8 cellular contexts compared by ENCODE assay signal in genomic region chr13:51583875-51584730, GRCh38. TPM values are rescaled to one million over a fixed set of nuclear protein-coding genes. Genes with fewer than 3 reads are reported as not detected.
DNase-seq lines count a peak whose midpoint lies in the region; ATAC-seq and TF ChIP-seq lines count a peak whose summit lies in the region.

Gene WDFY2 (plus strand): TSS chr13:51584462. CDS start chr13:51584688, 226 bp downstream.

- no peak for TF ChIP-seq CTCF in OCI-LY1 (IDR thresholded peaks at IDR 0.05; ENCODE audit: low read length)
- peak; percentile 35 for TF ChIP-seq CTCF in endothelial cell (IDR thresholded peaks at IDR 0.05; ENCODE audit: unreplicated experiment)
- TF ChIP-seq CTCF in mesothelial cell of epicardium (IDR thresholded peaks at IDR 0.05; ENCODE audit: unreplicated experiment): no peak

- H3K4me2 ChIP-seq in OCI-LY1 (ENCODE audit: low read length): peak within 1 kb of the TSS; percentile 74

- H3K36me3 ChIP-seq in HUES64 (ENCODE audit: insufficient read depth, low read length) (no peaks in the 10 kb centered on the region), OCI-LY1 (ENCODE audit: insufficient read depth, low read length) (no peaks in the 10 kb centered on the region; the same call in 1 of the 2 replicates)

- ATAC-seq in GM21447 (IDR thresholded peaks at IDR 0.05; ENCODE audit: unreplicated experiment): peak; percentile 79

- H3K27ac Mint-ChIP-seq in endothelial cell (ENCODE audit: unreplicated experiment) (peak within 1 kb of the TSS; percentile 89), mesothelial cell of epicardium (peak within 1 kb of the TSS; percentile 92)

- H3F3A ChIP-seq in OCI-LY1 (ENCODE audit: insufficient read depth, low read length): no peaks in the 10 kb centered on the region

- DNase-seq in D341Med (ENCODE audit: low spot score): peak; percentile 96
- peak; percentile 99 for DNase-seq in activated CD8-positive, alpha-beta memory T cell treated with anti-CD3 and anti-CD28 coated beads, Interleukin-2, amount 50 U/mL, for 48 hours
- peak; percentile 99 for DNase-seq in endothelial cell (ENCODE audit: low spot score)
- peak; percentile 100 for DNase-seq in mesothelial cell of epicardium (ENCODE audit: low spot score in 2 of 2, unreplicated experiment in 2 of 2)
- peak; percentile 98 to 99 for DNase-seq in stimulated activated CD8-positive, alpha-beta memory T cell treated with anti-CD3 and anti-CD28 coated beads, Interleukin-15, amount 100 ng/mL, for 48 hours (ENCODE audit: low read depth in 2 of 2)

- H3K4me3 Mint-ChIP-seq in endothelial cell (ENCODE audit: unreplicated experiment): peak within 1 kb of the TSS; percentile 97
- peak within 1 kb of the TSS; percentile 84 for H3K4me3 Mint-ChIP-seq in mesothelial cell of epicardium

- H3K79me2 ChIP-seq in OCI-LY1 (ENCODE audit: insufficient read depth, low read length): no peaks in the 10 kb centered on the region

- peaks cover 9% of the 10 kb centered on the region for H3K36me3 Mint-ChIP-seq in endothelial cell (ENCODE audit: low read depth, unreplicated experiment)
- H3K36me3 Mint-ChIP-seq in mesothelial cell of epicardium: no peaks in the 10 kb centered on the region

- H3K27me3 ChIP-seq in HUES64 (ENCODE audit: insufficient read depth, low read length) (no peaks in the 10 kb centered on the region), OCI-LY1 (ENCODE audit: insufficient read depth, low read length) (no peaks in the 10 kb centered on the region; the same call in 1 of the 2 replicates)

- 0 out of 2 replicates have a peak within 1 kb of the TSS, but pooled peaks have one; percentile 66 for H2AFZ ChIP-seq in OCI-LY1 (ENCODE audit: low read length)

- H4K20me1 ChIP-seq in OCI-LY1 (ENCODE audit: insufficient read depth, low read length): no peaks in the 10 kb centered on the region

- H3K27me3 Mint-ChIP-seq in endothelial cell (ENCODE audit: unreplicated experiment) (peaks cover 16% of the 10 kb centered on the region), mesothelial cell of epicardium (ENCODE audit: low read depth) (peaks cover 10% of the 10 kb centered on the region)

- no peaks in the 10 kb centered on the region for H3K9me3 Mint-ChIP-seq in endothelial cell (ENCODE audit: unreplicated experiment)
- H3K9me3 Mint-ChIP-seq in mesothelial cell of epicardium: peaks cover under 1% of the 10 kb centered on the region

- peak within 1 kb of the TSS; percentile 96 for H3K27ac ChIP-seq in HUES64 (ENCODE audit: low read depth, low read length)
- H3K27ac ChIP-seq in OCI-LY1 (ENCODE audit: low read depth, low read length, poor library complexity, severe bottlenecking): peak within 1 kb of the TSS; percentile 54

- WGBS in HUES64: under 1% methylated on average over 81 of the region's 81 CpGs

- H3K9me2 ChIP-seq in OCI-LY1 (ENCODE audit: low read depth, low read length): no peaks in the 10 kb centered on the region

- H3K9me3 ChIP-seq in HUES64 (ENCODE audit: insufficient read depth, low read depth, low read length) (no peaks in the 10 kb centered on the region), OCI-LY1 (ENCODE audit: low read length) (no peaks in the 10 kb centered on the region)

- H3K4me1 ChIP-seq in HUES64 (ENCODE audit: insufficient read depth, low read length) (peaks cover 39% of the 10 kb centered on the region), OCI-LY1 (ENCODE audit: insufficient read depth, low read length, severe bottlenecking) (peaks cover 17% of the 10 kb centered on the region)

- H3K9ac ChIP-seq in HUES64 (ENCODE audit: low read depth, low read length) (peak within 1 kb of the TSS; percentile 84), OCI-LY1 (ENCODE audit: low read length) (peak within 1 kb of the TSS; percentile 71)

- peaks cover 37% of the 10 kb centered on the region for H3K4me1 Mint-ChIP-seq in endothelial cell (ENCODE audit: unreplicated experiment)
- H3K4me1 Mint-ChIP-seq in mesothelial cell of epicardium: peaks cover 17% of the 10 kb centered on the region

- peak within 1 kb of the TSS; percentile 77 for H3K4me3 ChIP-seq in HUES64 (ENCODE audit: low read length)
- H3K4me3 ChIP-seq in OCI-LY1 (ENCODE audit: low read depth, low read length, poor library complexity, severe bottlenecking): peak within 1 kb of the TSS; percentile 82

RNA-seq across cellular contexts. Expression of gene WDFY2, which starts in this region (rescaled TPM):
- polyA plus RNA-seq in HUES64 (2013, experiment 1 of 2): 13.7 TPM
- 11.5 TPM for polyA plus RNA-seq in HUES64 (2013, experiment 2 of 2)
- total RNA-seq in endothelial cell (ENCODE audit: unreplicated experiment): 22.7 TPM
- 12.1 to 12.4 TPM (median 12.1 TPM) in 3 replicates for total RNA-seq in mesothelial cell of epicardium

Comparison
In these comparisons a context has a peak if more than half of its experiments do, and no peak if none do; other contexts are left out.
1. Peak in every context shown above with its lines: DNase-seq, ATAC-seq, H3K4me3 ChIP-seq and H3K27ac ChIP-seq.